In genomic region chr20:46709055-46709458, GRCh38 we compare ENCODE assay signal across 8 cellular contexts. TPM values are rescaled to one million over a fixed set of nuclear protein-coding genes. Genes with fewer than 3 reads are reported as not detected.
A peak's percentile ranks its signal among the peaks of the same experiment; 100 is the strongest.
DNase-seq lines count a peak whose midpoint lies in the region; TF ChIP-seq lines count a peak whose summit lies in the region.
"Had no signal": no experiment of that assay in that cellular context is flagged by ENCODE, and none has a peak within 500 bp of the region (broad histone marks: within the 10 kb centered on the region; RNA-seq: fewer than 3 reads in every experiment).

No MANE protein-coding gene starts in this region.

- peak overlapping the region; percentile 14 to 84 (median 78) for H3K4me3 Mint-ChIP-seq in brain

- H3K4me1 ChIP-seq in liver (ENCODE audit: control insufficient read depth in 4 of 4, insufficient read depth in 4 of 4, low read length in 3 of 4) (peaks cover 15 to 54% (median 38%) of the 10 kb centered on the region in 4 donors), subcutaneous abdominal adipose tissue (ENCODE audit: control insufficient read depth in 5 of 5, insufficient read depth in 5 of 5, low read length in 5 of 5) (peaks cover 0 to 21% (median 18%) of the 10 kb centered on the region in 5 donors), BE2C (no peaks in the 10 kb centered on the region)

- no peak for TF ChIP-seq RAD21 in liver (IDR thresholded peaks at IDR 0.05)

- H3K27me3 Mint-ChIP-seq in brain: peaks cover 9% of the 10 kb centered on the region

- TF ChIP-seq CTCF in brain (conservative IDR thresholded peaks at IDR 0.05): no peak
- no peak for TF ChIP-seq CTCF in liver (IDR thresholded peaks at IDR 0.05; ENCODE audit: low read depth, low read length, missing input control)
- no peak for TF ChIP-seq CTCF in BE2C (IDR thresholded peaks at IDR 0.05; ENCODE audit: low read depth, low read length)

- no peaks in the 10 kb centered on the region for H3K36me3 Mint-ChIP-seq in brain

- H3K27ac ChIP-seq in liver (ENCODE audit: low read depth in 1 of 2, low read length in 2 of 2) (peak overlapping the region; percentile 89 to 94), subcutaneous abdominal adipose tissue (ENCODE audit: low read depth, low read length) (peak overlapping the region; percentile 50)

- H3K4me1 Mint-ChIP-seq in brain: peaks cover 38% of the 10 kb centered on the region

- H3K4me3 ChIP-seq in MG63 (peak overlapping the region; percentile 77), liver (ENCODE audit: low read depth in 1 of 3, low read length in 3 of 3) (peak overlapping the region in 1 of 3 donors; percentile 80), subcutaneous abdominal adipose tissue (ENCODE audit: low read depth in 1 of 5, low read length in 5 of 5) (peak overlapping the region; percentile 44 to 84 (median 72)), BE2C (ENCODE audit: low read depth, low read length) (no peak overlapping the region)

- peak overlapping the region in 3 of 5 experiments; percentile 74 to 93 (median 89) for H3K27ac Mint-ChIP-seq in brain

- H3K9me3 ChIP-seq in MG63: peaks cover 16% of the 10 kb centered on the region
- H3K9me3 ChIP-seq in liver (ENCODE audit: control insufficient read depth in 4 of 4, low read length in 3 of 4): no peaks in the 10 kb centered on the region
- H3K9me3 ChIP-seq in subcutaneous abdominal adipose tissue (ENCODE audit: control insufficient read depth in 5 of 5, low read length in 5 of 5): no peaks in the 10 kb centered on the region
- no peaks in the 10 kb centered on the region; the same call in 1 of the 2 replicates for H3K9me3 ChIP-seq in BE2C

- 59% methylated on average over 13 of the region's 13 CpGs for WGBS in liver

- H3K27me3 ChIP-seq in MG63: no peaks in the 10 kb centered on the region
- H3K27me3 ChIP-seq in liver (ENCODE audit: control insufficient read depth in 4 of 4, insufficient read depth in 4 of 4, low read length in 3 of 4): no peaks in the 10 kb centered on the region
- peaks cover 0 to 7% (median 0%) of the 10 kb centered on the region in 5 donors for H3K27me3 ChIP-seq in subcutaneous abdominal adipose tissue (ENCODE audit: control insufficient read depth in 5 of 5, insufficient read depth in 4 of 5, low read length in 5 of 5)
- H3K27me3 ChIP-seq in BE2C: peaks cover 33% of the 10 kb centered on the region

- DNase-seq in MG63 (no peak), NCI-H2171 (lab: John Stamatoyannopoulos, UW) (no peak), RKO (ENCODE audit: low spot score) (no peak), BE2C (no peak)
- DNase-seq: KBM-7 had no signal

- H3K9me3 Mint-ChIP-seq in brain: peaks cover 0 to 16% (median 7%) of the 10 kb centered on the region in 5 experiments

- peaks cover 12% of the 10 kb centered on the region for H3K36me3 ChIP-seq in MG63
- H3K36me3 ChIP-seq in liver (ENCODE audit: control insufficient read depth in 4 of 4, insufficient read depth in 3 of 4, low read depth in 1 of 4, low read length in 3 of 4): no peaks in the 10 kb centered on the region
- no peaks in the 10 kb centered on the region for H3K36me3 ChIP-seq in subcutaneous abdominal adipose tissue (ENCODE audit: control insufficient read depth in 5 of 5, insufficient read depth in 5 of 5, low read length in 5 of 5)
- H3K36me3 ChIP-seq in BE2C: no peaks in the 10 kb centered on the region

- H3K9ac ChIP-seq in liver (ENCODE audit: low read depth in 1 of 2, low read length in 2 of 2): peak overlapping the region in 1 of 2 donors; percentile 76
- peak overlapping the region in 2 of 5 donors; percentile 49 to 66 for H3K9ac ChIP-seq in subcutaneous abdominal adipose tissue (ENCODE audit: low read length in 5 of 5)

TF ChIP-seq in liver, 16 proteins besides CTCF, POLR2A, EP300 and RAD21:
- TF ChIP-seq NR2F2 (IDR thresholded peaks at IDR 0.05) (no peak), EGR1 (IDR thresholded peaks at IDR 0.05; ENCODE audit: low read depth in 2 of 2) (no peak), TAF1 (conservative IDR thresholded peaks at IDR 0.05) (no peak), HNF4G (IDR thresholded peaks at IDR 0.05) (no peak), ATF3 (IDR thresholded peaks at IDR 0.05) (no peak), SP1 (IDR thresholded peaks at IDR 0.05) (no peak), RXRA (IDR thresholded peaks at IDR 0.05) (no peak), HNF4A (conservative IDR thresholded peaks at IDR 0.05) (no peak), YY1 (IDR thresholded peaks at IDR 0.05) (no peak), GABPA (IDR thresholded peaks at IDR 0.05 in 1 of 2, conservative IDR thresholded peaks at IDR 0.05 in 1 of 2) (no peak), JUND (IDR thresholded peaks at IDR 0.05) (no peak), FOXA2 (IDR thresholded peaks at IDR 0.05) (no peak), FOXA1 (IDR thresholded peaks at IDR 0.05) (no peak)
- TF ChIP-seq, protein P1, sequence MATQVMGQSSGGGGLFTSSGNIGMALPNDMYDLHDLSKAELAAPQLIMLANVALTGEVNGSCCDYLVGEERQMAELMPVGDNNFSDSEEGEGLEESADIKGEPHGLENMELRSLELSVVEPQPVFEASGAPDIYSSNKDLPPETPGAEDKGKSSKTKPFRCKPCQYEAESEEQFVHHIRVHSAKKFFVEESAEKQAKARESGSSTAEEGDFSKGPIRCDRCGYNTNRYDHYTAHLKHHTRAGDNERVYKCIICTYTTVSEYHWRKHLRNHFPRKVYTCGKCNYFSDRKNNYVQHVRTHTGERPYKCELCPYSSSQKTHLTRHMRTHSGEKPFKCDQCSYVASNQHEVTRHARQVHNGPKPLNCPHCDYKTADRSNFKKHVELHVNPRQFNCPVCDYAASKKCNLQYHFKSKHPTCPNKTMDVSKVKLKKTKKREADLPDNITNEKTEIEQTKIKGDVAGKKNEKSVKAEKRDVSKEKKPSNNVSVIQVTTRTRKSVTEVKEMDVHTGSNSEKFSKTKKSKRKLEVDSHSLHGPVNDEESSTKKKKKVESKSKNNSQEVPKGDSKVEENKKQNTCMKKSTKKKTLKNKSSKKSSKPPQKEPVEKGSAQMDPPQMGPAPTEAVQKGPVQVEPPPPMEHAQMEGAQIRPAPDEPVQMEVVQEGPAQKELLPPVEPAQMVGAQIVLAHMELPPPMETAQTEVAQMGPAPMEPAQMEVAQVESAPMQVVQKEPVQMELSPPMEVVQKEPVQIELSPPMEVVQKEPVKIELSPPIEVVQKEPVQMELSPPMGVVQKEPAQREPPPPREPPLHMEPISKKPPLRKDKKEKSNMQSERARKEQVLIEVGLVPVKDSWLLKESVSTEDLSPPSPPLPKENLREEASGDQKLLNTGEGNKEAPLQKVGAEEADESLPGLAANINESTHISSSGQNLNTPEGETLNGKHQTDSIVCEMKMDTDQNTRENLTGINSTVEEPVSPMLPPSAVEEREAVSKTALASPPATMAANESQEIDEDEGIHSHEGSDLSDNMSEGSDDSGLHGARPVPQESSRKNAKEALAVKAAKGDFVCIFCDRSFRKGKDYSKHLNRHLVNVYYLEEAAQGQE (IDR thresholded peaks at IDR 0.05): no peak
- TF ChIP-seq, protein P2, sequence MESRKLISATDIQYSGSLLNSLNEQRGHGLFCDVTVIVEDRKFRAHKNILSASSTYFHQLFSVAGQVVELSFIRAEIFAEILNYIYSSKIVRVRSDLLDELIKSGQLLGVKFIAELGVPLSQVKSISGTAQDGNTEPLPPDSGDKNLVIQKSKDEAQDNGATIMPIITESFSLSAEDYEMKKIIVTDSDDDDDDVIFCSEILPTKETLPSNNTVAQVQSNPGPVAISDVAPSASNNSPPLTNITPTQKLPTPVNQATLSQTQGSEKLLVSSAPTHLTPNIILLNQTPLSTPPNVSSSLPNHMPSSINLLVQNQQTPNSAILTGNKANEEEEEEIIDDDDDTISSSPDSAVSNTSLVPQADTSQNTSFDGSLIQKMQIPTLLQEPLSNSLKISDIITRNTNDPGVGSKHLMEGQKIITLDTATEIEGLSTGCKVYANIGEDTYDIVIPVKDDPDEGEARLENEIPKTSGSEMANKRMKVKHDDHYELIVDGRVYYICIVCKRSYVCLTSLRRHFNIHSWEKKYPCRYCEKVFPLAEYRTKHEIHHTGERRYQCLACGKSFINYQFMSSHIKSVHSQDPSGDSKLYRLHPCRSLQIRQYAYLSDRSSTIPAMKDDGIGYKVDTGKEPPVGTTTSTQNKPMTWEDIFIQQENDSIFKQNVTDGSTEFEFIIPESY (IDR thresholded peaks at IDR 0.05): no peak
- TF ChIP-seq, protein P3, sequence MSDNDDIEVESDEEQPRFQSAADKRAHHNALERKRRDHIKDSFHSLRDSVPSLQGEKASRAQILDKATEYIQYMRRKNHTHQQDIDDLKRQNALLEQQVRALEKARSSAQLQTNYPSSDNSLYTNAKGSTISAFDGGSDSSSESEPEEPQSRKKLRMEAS (IDR thresholded peaks at IDR 0.05): no peak

RNA-seq across cellular contexts. Expression of gene SLC2A10, which starts 0.4 kb away (rescaled TPM):
- 13.2 and 33.3 TPM in 2 replicates for total RNA-seq in MG63 (2014; rRNA removed; shearing (Covaris generic); ENCODE audit: low replicate concordance)
- polyA plus RNA-seq in brain (ENCODE audit: insufficient read depth, low read depth, low replicate concordance) (1.1 TPM), liver (10 to 100 TPM; 14.4 to 38.9 TPM)
- 10 to 100 TPM in 1 of 2 donors, 1 to 10 TPM in 1; 8.0 to 79.7 TPM for total RNA-seq in liver
- not detected for polyA plus RNA-seq in BE2C (2012; ENCODE audit: insufficient read depth, insufficient read length, low read depth)

RNA-seq across cellular contexts. Expression of gene TP53RK, which starts 19.8 kb away (rescaled TPM):
- total RNA-seq in MG63 (2014; rRNA removed; shearing (Covaris generic); ENCODE audit: low replicate concordance): 30.4 and 50.8 TPM in 2 replicates
- polyA plus RNA-seq in brain (ENCODE audit: insufficient read depth, low read depth, low replicate concordance) (8.3 TPM), liver (1 to 10 TPM; 4.7 to 5.7 TPM)
- total RNA-seq in liver: 10 to 100 TPM in 1 of 2 donors, 1 to 10 TPM in 1; 7.9 to 12.8 TPM
- 15.1 TPM for polyA plus RNA-seq in BE2C (2012; ENCODE audit: insufficient read depth, insufficient read length, low read depth)

RNA-seq across cellular contexts. Expression of gene SLC13A3, which starts 57.8 kb away (rescaled TPM):
- total RNA-seq in MG63 (2014; rRNA removed; shearing (Covaris generic); ENCODE audit: low replicate concordance): not detected in 2 replicates
- polyA plus RNA-seq in brain (ENCODE audit: insufficient read depth, low read depth, low replicate concordance) (10.3 TPM), liver (1 to 10 TPM; 7.9 to 8.8 TPM)
- total RNA-seq in liver: 10 to 100 TPM in 1 of 2 donors, 1 to 10 TPM in 1; 1.5 to 10.7 TPM
- 0.17 TPM for polyA plus RNA-seq in BE2C (2012; ENCODE audit: insufficient read depth, insufficient read length, low read depth)
